ENCODE assay signal across 13 cellular contexts in genomic region chr11:61893981-61894380, GRCh38. TPM values are rescaled to one million over a fixed set of nuclear protein-coding genes. Genes with fewer than 3 reads are reported as not detected.
DNase-seq lines count a peak whose midpoint lies in the region; ATAC-seq and TF ChIP-seq lines count a peak whose summit lies in the region.
"Had no signal": no experiment of that assay in that cellular context is flagged by ENCODE, and none has a peak within 500 bp of the region (broad histone marks: within the 10 kb centered on the region; RNA-seq: fewer than 3 reads in every experiment).

No MANE protein-coding gene starts in this region.

- peak overlapping the region in 3 of 5 experiments; percentile 49 to 86 (median 74) for H3K27ac Mint-ChIP-seq in brain
- H3K27ac Mint-ChIP-seq: CD8-positive, alpha-beta T cell had no signal

- no peak for ATAC-seq in GM19467 (IDR thresholded peaks at IDR 0.05; ENCODE audit: unreplicated experiment)
- ATAC-seq: CD8-positive, alpha-beta T cell; left lung had no signal

- in situ Hi-C loops in ACHN (cut with HindIII; ENCODE audit: low pct_ligation_motif_present, low pct_unique_long_range_greater_than_20kb, low sequenced_read_pairs), result no loop called here

- no peaks in the 10 kb centered on the region for H3K36me3 Mint-ChIP-seq in brain
- H3K36me3 Mint-ChIP-seq: CD8-positive, alpha-beta T cell had no signal

- H3K9me3 Mint-ChIP-seq in brain, result no peaks in the 10 kb centered on the region
- H3K9me3 Mint-ChIP-seq: CD8-positive, alpha-beta T cell had no signal

- peak overlapping the region in 1 of 5 experiments; percentile 16 for H3K4me3 Mint-ChIP-seq in brain
- H3K4me3 Mint-ChIP-seq: CD8-positive, alpha-beta T cell had no signal

- peaks cover 7% of the 10 kb centered on the region for H3K27me3 Mint-ChIP-seq in brain

- TF ChIP-seq CTCF in brain (conservative IDR thresholded peaks at IDR 0.05), result no peak

- peaks cover 20% of the 10 kb centered on the region for H3K4me1 Mint-ChIP-seq in brain

- peak; percentile 8 for DNase-seq in ACHN
- peak; percentile 90 for DNase-seq in HS-5 (ENCODE audit: low read depth)
- peak; percentile 32 for DNase-seq in inferior parietal cortex (ENCODE audit: extremely low spot score)
- no peak for DNase-seq in globus pallidus (ENCODE audit: low spot score)
- no peak for DNase-seq in stimulated activated CD4-positive, alpha-beta T cell treated with anti-CD3 and anti-CD28 coated beads, Interleukin-4, amount 100 ng/mL, for 1 hour
- DNase-seq in T-helper 2 cell, result no peak
- DNase-seq: CD8-positive, alpha-beta T cell; cerebellar nuclear complex; left lung; NCI-H526 treated with DMSO at 0.1 percent for 48 hours; nucleus accumbens had no signal

RNA-seq across cellular contexts. Expression of gene FADS3, which starts 2.6 kb away (rescaled TPM):
- polyA plus RNA-seq in brain (ENCODE audit: insufficient read depth, low read depth, low replicate concordance), result 13.7 TPM

RNA-seq across cellular contexts. Expression of gene RAB3IL1, which starts 23.4 kb away (rescaled TPM):
- 5.9 TPM for polyA plus RNA-seq in brain (ENCODE audit: insufficient read depth, low read depth, low replicate concordance)

RNA-seq across cellular contexts. Expression of gene BEST1, which starts 56.2 kb away (rescaled TPM):
- 12.1 TPM for polyA plus RNA-seq in brain (ENCODE audit: insufficient read depth, low read depth, low replicate concordance)

Comparison
In these comparisons a context has a peak if more than half of its experiments do, and no peak if none do; other contexts are left out.
1. DNase-seq: peak in ACHN (single experiment), HS-5 (single experiment) and inferior parietal cortex (single experiment); none in globus pallidus (single experiment), stimulated activated CD4-positive, alpha-beta T cell treated with anti-CD3 and anti-CD28 coated beads, Interleukin-4, amount 100 ng/mL, for 1 hour (single experiment) and T-helper 2 cell (0 of 5).